1 cellular context compared by ENCODE assay signal in genomic region chr20:47886454-47887041, GRCh38.
TF ChIP-seq lines count a peak whose summit lies in the region.

No MANE protein-coding gene starts in this region.

TF ChIP-seq in HepG2, 621 proteins besides CTCF, POLR2A, EP300 and RAD21 (continued from another document and continues in another):
- TF ChIP-seq ZBTB40 (IDR thresholded peaks at IDR 0.05) (no peak), ZBTB40 (CRISPR knock-in tag; IDR thresholded peaks at IDR 0.05) (peak; percentile 0; the same call in 1 of the 2 replicates), ZBTB43 (CRISPR knock-in tag; conservative IDR thresholded peaks at IDR 0.05) (no peak), ZIK1 (CRISPR knock-in tag; IDR thresholded peaks at IDR 0.05; ENCODE audit: borderline replicate concordance, low read depth) (no peak; the same call in 1 of the 2 replicates), RFXANK (CRISPR knock-in tag; IDR thresholded peaks at IDR 0.05) (no peak), ZNF18 (CRISPR knock-in tag; IDR thresholded peaks at IDR 0.05; ENCODE audit: insufficient replicate concordance) (no peak), JUN (CRISPR knock-in tag; IDR thresholded peaks at IDR 0.05) (no peak), SRF (IDR thresholded peaks at IDR 0.05; ENCODE audit: low read depth, low read length) (no peak), BHLHE40 (IDR thresholded peaks at IDR 0.05; ENCODE audit: low read length) (no peak), SP2 (CRISPR knock-in tag; IDR thresholded peaks at IDR 0.05) (no peak), EEA1 (CRISPR knock-in tag; IDR thresholded peaks at IDR 0.05; ENCODE audit: borderline replicate concordance) (no peak), IRF9 (CRISPR knock-in tag; IDR thresholded peaks at IDR 0.05; ENCODE audit: borderline replicate concordance) (peak; percentile 33; the same call in 1 of the 2 replicates), XRCC5 (optimal IDR thresholded peaks at IDR 0.05; ENCODE audit: low read length) (no peak), KDM2A (CRISPR knock-in tag; IDR thresholded peaks at IDR 0.05; ENCODE audit: borderline replicate concordance, low read depth) (peak; percentile 32; the same call in 1 of the 2 replicates), GZF1 (CRISPR knock-in tag; IDR thresholded peaks at IDR 0.05) (no peak), ELF1 (CRISPR knock-in tag; IDR thresholded peaks at IDR 0.05) (no peak), STAT6 (CRISPR knock-in tag; IDR thresholded peaks at IDR 0.05; ENCODE audit: borderline replicate concordance) (no peak), ZNF576 (CRISPR knock-in tag; IDR thresholded peaks at IDR 0.05) (no peak), ZNF652 (CRISPR knock-in tag; IDR thresholded peaks at IDR 0.05; ENCODE audit: borderline replicate concordance, low read depth) (no peak), CREB3 (CRISPR knock-in tag; IDR thresholded peaks at IDR 0.05) (no peak), ZNF772 (CRISPR knock-in tag; IDR thresholded peaks at IDR 0.05) (peak; percentile 74; the same call in 1 of the 2 replicates), FOXP1 (IDR thresholded peaks at IDR 0.05) (no peak), FOXP1 (CRISPR knock-in tag; IDR thresholded peaks at IDR 0.05) (no peak)
- TF ChIP-seq, protein P1, sequence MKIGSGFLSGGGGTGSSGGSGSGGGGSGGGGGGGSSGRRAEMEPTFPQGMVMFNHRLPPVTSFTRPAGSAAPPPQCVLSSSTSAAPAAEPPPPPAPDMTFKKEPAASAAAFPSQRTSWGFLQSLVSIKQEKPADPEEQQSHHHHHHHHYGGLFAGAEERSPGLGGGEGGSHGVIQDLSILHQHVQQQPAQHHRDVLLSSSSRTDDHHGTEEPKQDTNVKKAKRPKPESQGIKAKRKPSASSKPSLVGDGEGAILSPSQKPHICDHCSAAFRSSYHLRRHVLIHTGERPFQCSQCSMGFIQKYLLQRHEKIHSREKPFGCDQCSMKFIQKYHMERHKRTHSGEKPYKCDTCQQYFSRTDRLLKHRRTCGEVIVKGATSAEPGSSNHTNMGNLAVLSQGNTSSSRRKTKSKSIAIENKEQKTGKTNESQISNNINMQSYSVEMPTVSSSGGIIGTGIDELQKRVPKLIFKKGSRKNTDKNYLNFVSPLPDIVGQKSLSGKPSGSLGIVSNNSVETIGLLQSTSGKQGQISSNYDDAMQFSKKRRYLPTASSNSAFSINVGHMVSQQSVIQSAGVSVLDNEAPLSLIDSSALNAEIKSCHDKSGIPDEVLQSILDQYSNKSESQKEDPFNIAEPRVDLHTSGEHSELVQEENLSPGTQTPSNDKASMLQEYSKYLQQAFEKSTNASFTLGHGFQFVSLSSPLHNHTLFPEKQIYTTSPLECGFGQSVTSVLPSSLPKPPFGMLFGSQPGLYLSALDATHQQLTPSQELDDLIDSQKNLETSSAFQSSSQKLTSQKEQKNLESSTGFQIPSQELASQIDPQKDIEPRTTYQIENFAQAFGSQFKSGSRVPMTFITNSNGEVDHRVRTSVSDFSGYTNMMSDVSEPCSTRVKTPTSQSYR (CRISPR knock-in tag; IDR thresholded peaks at IDR 0.05; ENCODE audit: borderline replicate concordance) = no peak
- TF ChIP-seq, protein P2, sequence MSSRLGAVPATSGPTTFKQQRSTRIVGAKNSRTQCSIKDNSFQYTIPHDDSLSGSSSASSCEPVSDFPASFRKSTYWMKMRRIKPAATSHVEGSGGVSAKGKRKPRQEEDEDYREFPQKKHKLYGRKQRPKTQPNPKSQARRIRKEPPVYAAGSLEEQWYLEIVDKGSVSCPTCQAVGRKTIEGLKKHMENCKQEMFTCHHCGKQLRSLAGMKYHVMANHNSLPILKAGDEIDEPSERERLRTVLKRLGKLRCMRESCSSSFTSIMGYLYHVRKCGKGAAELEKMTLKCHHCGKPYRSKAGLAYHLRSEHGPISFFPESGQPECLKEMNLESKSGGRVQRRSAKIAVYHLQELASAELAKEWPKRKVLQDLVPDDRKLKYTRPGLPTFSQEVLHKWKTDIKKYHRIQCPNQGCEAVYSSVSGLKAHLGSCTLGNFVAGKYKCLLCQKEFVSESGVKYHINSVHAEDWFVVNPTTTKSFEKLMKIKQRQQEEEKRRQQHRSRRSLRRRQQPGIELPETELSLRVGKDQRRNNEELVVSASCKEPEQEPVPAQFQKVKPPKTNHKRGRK (CRISPR knock-in tag; IDR thresholded peaks at IDR 0.05) = no peak
- TF ChIP-seq, protein P3, sequence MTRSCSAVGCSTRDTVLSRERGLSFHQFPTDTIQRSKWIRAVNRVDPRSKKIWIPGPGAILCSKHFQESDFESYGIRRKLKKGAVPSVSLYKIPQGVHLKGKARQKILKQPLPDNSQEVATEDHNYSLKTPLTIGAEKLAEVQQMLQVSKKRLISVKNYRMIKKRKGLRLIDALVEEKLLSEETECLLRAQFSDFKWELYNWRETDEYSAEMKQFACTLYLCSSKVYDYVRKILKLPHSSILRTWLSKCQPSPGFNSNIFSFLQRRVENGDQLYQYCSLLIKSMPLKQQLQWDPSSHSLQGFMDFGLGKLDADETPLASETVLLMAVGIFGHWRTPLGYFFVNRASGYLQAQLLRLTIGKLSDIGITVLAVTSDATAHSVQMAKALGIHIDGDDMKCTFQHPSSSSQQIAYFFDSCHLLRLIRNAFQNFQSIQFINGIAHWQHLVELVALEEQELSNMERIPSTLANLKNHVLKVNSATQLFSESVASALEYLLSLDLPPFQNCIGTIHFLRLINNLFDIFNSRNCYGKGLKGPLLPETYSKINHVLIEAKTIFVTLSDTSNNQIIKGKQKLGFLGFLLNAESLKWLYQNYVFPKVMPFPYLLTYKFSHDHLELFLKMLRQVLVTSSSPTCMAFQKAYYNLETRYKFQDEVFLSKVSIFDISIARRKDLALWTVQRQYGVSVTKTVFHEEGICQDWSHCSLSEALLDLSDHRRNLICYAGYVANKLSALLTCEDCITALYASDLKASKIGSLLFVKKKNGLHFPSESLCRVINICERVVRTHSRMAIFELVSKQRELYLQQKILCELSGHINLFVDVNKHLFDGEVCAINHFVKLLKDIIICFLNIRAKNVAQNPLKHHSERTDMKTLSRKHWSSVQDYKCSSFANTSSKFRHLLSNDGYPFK (CRISPR knock-in tag; IDR thresholded peaks at IDR 0.05; ENCODE audit: borderline replicate concordance) = peak; percentile 91; the same call in 1 of the 2 replicates
